In the genomic region with DNA sequence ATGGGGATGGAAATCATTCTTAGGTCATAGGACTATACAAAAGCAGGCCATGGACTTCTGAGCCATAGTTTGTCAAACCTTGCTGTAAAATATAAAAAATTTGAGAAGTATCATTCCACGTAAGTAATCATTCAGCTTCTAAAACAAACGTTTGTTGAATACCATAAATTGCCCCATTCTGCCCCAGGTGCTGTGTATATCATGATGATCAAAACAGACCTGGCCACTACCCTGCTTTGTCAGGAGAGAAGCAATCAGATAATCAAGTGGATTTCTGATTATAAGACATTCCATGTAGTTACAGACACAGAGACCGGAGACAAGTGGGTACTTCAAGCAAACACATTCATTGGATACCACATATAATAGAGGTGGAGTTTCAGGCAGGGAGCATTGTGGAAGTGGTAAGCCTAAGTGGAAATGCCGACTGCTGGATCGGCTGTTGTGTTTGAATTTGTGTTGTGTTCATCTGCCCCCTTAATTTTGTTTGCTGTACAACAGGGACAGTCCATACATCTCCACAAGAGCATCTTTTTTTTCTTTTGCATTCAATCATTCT, we compare ENCODE assay signal across 12 cellular contexts.
DNase-seq lines count a peak whose midpoint lies in the region; ATAC-seq and TF ChIP-seq lines count a peak whose summit lies in the region.
"Had no signal": no experiment of that assay in that cellular context is flagged by ENCODE, and none has a peak within 500 bp of the region (broad histone marks: within the 10 kb centered on the region; RNA-seq: fewer than 3 reads in every experiment).

No MANE protein-coding gene starts in this region.

- no peak for TF ChIP-seq CTCF in CD8-positive, alpha-beta T cell (IDR thresholded peaks at IDR 0.05)
- no peak for TF ChIP-seq CTCF in activated CD8-positive, alpha-beta T cell treated with anti-CD3 and anti-CD28 coated beads for 36 hours (IDR thresholded peaks at IDR 0.05)

- POLR2A ChIA-PET in CD8-positive, alpha-beta T cell (lab: Charles Lee), result interaction anchor here (0.7 to 8.8 kb wide), 5 partner anchors 11 to 62 kb away, joined by 3 to 90 read pairs (median 5); partner anchors contain the start of gene TGFBR2
- POLR2A ChIA-PET in activated CD8-positive, alpha-beta T cell treated with anti-CD3 and anti-CD28 coated beads for 36 hours (lab: Charles Lee), result interaction anchor here (1.3 to 2.0 kb wide), 7 partner anchors 9 to 61 kb away, joined by 3 to 15 read pairs (median 7); partner anchors contain the start of gene TGFBR2

- H3K27ac ChIP-seq in BLaER1 (peak overlapping the region; percentile 38), mesodermal cell (ENCODE audit: low read depth, low read length, severe bottlenecking) (peak overlapping the region; percentile 26)
- no peak overlapping the region for H3K27ac ChIP-seq in CD8-positive, alpha-beta T cell (ENCODE audit: low read depth, low read length)

- ATAC-seq in CD8-positive, alpha-beta T cell, result no peak
- ATAC-seq in activated CD8-positive, alpha-beta T cell treated with anti-CD3 and anti-CD28 coated beads for 36 hours, result no peak
- no peak for ATAC-seq in GM21529 (IDR thresholded peaks at IDR 0.05; ENCODE audit: unreplicated experiment)
- ATAC-seq: GM12878 had no signal

- no peak for DNase-seq in CD8-positive, alpha-beta T cell
- DNase-seq in activated CD8-positive, alpha-beta T cell treated with anti-CD3 and anti-CD28 coated beads for 36 hours, result no peak
- no peak for DNase-seq in activated CD8-positive, alpha-beta memory T cell treated with anti-CD3 and anti-CD28 coated beads for 24 hours
- no peak for DNase-seq in GM19238 (ENCODE audit: insufficient read length, low spot score)
- DNase-seq: DMS53; NCI-H1694; stimulated activated CD4-positive, alpha-beta T cell treated with anti-CD3 and anti-CD28 coated beads, Interleukin-2, amount 100 ng/mL, for 48 hours had no signal

- 60 to 83% methylated on average over 1 to 3 of the region's 5 CpGs for WGBS in mesodermal cell (ENCODE audit: insufficient coverage in 2 of 2), 2 experiments

- peak overlapping the region; percentile 84 for H3K27ac Mint-ChIP-seq in CD8-positive, alpha-beta T cell
- peak overlapping the region; percentile 89 for H3K27ac Mint-ChIP-seq in activated CD8-positive, alpha-beta T cell treated with anti-CD3 and anti-CD28 coated beads for 36 hours
- H3K27ac Mint-ChIP-seq: progenitor cell of endocrine pancreas had no signal

- H3K9me3 ChIP-seq in BLaER1 (peaks cover 8% of the 10 kb centered on the region; the same call in 1 of the 2 replicates), mesodermal cell (ENCODE audit: control insufficient read depth, low read length) (no peaks in the 10 kb centered on the region)
- no peaks in the 10 kb centered on the region for H3K9me3 ChIP-seq in CD8-positive, alpha-beta T cell (ENCODE audit: low read length)

- H3K27me3 ChIP-seq in BLaER1, result no peaks in the 10 kb centered on the region
- H3K27me3 ChIP-seq in CD8-positive, alpha-beta T cell (ENCODE audit: insufficient read depth, low read length), result no peaks in the 10 kb centered on the region

- peaks cover 95% of the 10 kb centered on the region for H3K4me1 Mint-ChIP-seq in CD8-positive, alpha-beta T cell (ENCODE audit: low read depth)
- peaks cover 92% of the 10 kb centered on the region for H3K4me1 Mint-ChIP-seq in activated CD8-positive, alpha-beta T cell treated with anti-CD3 and anti-CD28 coated beads for 36 hours (ENCODE audit: low read depth)

- peaks cover 60% of the 10 kb centered on the region for H4K20me1 ChIP-seq in BLaER1

- H3K9me3 Mint-ChIP-seq in CD8-positive, alpha-beta T cell, result no peaks in the 10 kb centered on the region
- H3K9me3 Mint-ChIP-seq in activated CD8-positive, alpha-beta T cell treated with anti-CD3 and anti-CD28 coated beads for 36 hours, result no peaks in the 10 kb centered on the region

- peaks cover 64% of the 10 kb centered on the region for H3K36me3 Mint-ChIP-seq in CD8-positive, alpha-beta T cell
- peaks cover 79% of the 10 kb centered on the region for H3K36me3 Mint-ChIP-seq in activated CD8-positive, alpha-beta T cell treated with anti-CD3 and anti-CD28 coated beads for 36 hours (ENCODE audit: low read depth)

- CTCF ChIA-PET in CD8-positive, alpha-beta T cell (lab: Charles Lee), result interaction anchor here (1.7 to 3.7 kb wide), 5 partner anchors 9 to 61 kb away, joined by 6 to 15 read pairs (median 13); partner anchors contain the start of gene TGFBR2
- CTCF ChIA-PET in activated CD8-positive, alpha-beta T cell treated with anti-CD3 and anti-CD28 coated beads for 36 hours (lab: Charles Lee), result interaction anchor here (1.8 kb wide), 1 partner anchor 11 kb away, joined by 4 read pairs; no protein-coding TSS in a partner anchor

- no peaks in the 10 kb centered on the region for H3K27me3 Mint-ChIP-seq in CD8-positive, alpha-beta T cell (ENCODE audit: low read depth)
- no peaks in the 10 kb centered on the region for H3K27me3 Mint-ChIP-seq in activated CD8-positive, alpha-beta T cell treated with anti-CD3 and anti-CD28 coated beads for 36 hours
- H3K27me3 Mint-ChIP-seq: progenitor cell of endocrine pancreas had no signal

- no peak overlapping the region for H3K9ac ChIP-seq in BLaER1

- intact Hi-C loops in CD8-positive, alpha-beta T cell (cut with DNase I, micrococcal nuclease), result loop anchor here in 1 of 2 experiments (5.0 kb wide), 1 partner anchor 36 kb away; no protein-coding TSS in a partner anchor
- intact Hi-C loops in activated CD8-positive, alpha-beta T cell treated with anti-CD3 and anti-CD28 coated beads for 36 hours (cut with micrococcal nuclease), result no loop called here

- H3K4me3 ChIP-seq in BLaER1 (no peak overlapping the region), mesodermal cell (ENCODE audit: extremely low read depth, insufficient read depth, low read length, poor library complexity, severe bottlenecking) (no peak overlapping the region)
- H3K4me3 ChIP-seq in CD8-positive, alpha-beta T cell (ENCODE audit: low read depth, low read length), result no peak overlapping the region
- H3K4me3 ChIP-seq: GM12878 had no signal

- H3K4me1 ChIP-seq in BLaER1, result peaks cover 69% of the 10 kb centered on the region
- H3K4me1 ChIP-seq in CD8-positive, alpha-beta T cell (ENCODE audit: insufficient read depth, low read length), result peaks cover 98% of the 10 kb centered on the region
- H3K4me1 ChIP-seq in mesodermal cell (ENCODE audit: control insufficient read depth, insufficient read depth, low read length, poor library complexity, severe bottlenecking), result peaks cover 34% of the 10 kb centered on the region

- H3K4me2 ChIP-seq in BLaER1, result peak overlapping the region; percentile 73

- no peak overlapping the region for H3K4me3 Mint-ChIP-seq in CD8-positive, alpha-beta T cell
- H3K4me3 Mint-ChIP-seq in activated CD8-positive, alpha-beta T cell treated with anti-CD3 and anti-CD28 coated beads for 36 hours, result no peak overlapping the region

- H3K36me3 ChIP-seq in BLaER1, result peaks cover 64% of the 10 kb centered on the region
- H3K36me3 ChIP-seq in CD8-positive, alpha-beta T cell (ENCODE audit: insufficient read depth, low read length), result peaks cover 20% of the 10 kb centered on the region
- peaks cover 50% of the 10 kb centered on the region for H3K36me3 ChIP-seq in mesodermal cell (ENCODE audit: control insufficient read depth, insufficient read depth, low read length)
